Comparison of ENCODE assay signal across 13 cellular contexts in genomic region chr4:159107203-159107921, GRCh38. TPM values are rescaled to one million over a fixed set of nuclear protein-coding genes. Genes with fewer than 3 reads are reported as not detected.
DNase-seq lines count a peak whose midpoint lies in the region; ATAC-seq and TF ChIP-seq lines count a peak whose summit lies in the region.
"Had no signal": no experiment of that assay in that cellular context is flagged by ENCODE, and none has a peak within 500 bp of the region (broad histone marks: within the 10 kb centered on the region; RNA-seq: fewer than 3 reads in every experiment).

No MANE protein-coding gene starts in this region.

- no peak for TF ChIP-seq CTCF in activated CD8-positive, alpha-beta T cell treated with anti-CD3 and anti-CD28 coated beads for 36 hours (IDR thresholded peaks at IDR 0.05)
- TF ChIP-seq CTCF in psoas muscle (IDR thresholded peaks at IDR 0.05): no peak

- intact Hi-C loops in activated CD8-positive, alpha-beta T cell treated with anti-CD3 and anti-CD28 coated beads for 36 hours (cut with micrococcal nuclease): no loop called here
- intact Hi-C loops in psoas muscle (cut with DNase I): no loop called here

- H3K36me3 Mint-ChIP-seq in activated CD8-positive, alpha-beta T cell treated with anti-CD3 and anti-CD28 coated beads for 36 hours (ENCODE audit: low read depth): peaks cover 2% of the 10 kb centered on the region
- H3K36me3 Mint-ChIP-seq in activated CD8-positive, alpha-beta T cell treated with anti-CD3 and anti-CD28 coated beads, Interleukin-2, amount 10 ng/mL, durations not matched to agents 7 days and 5 days (ENCODE audit: low read depth): no peaks in the 10 kb centered on the region
- H3K36me3 Mint-ChIP-seq in naive thymus-derived CD8-positive, alpha-beta T cell: no peaks in the 10 kb centered on the region

- H3K4me1 Mint-ChIP-seq in activated CD8-positive, alpha-beta T cell treated with anti-CD3 and anti-CD28 coated beads for 36 hours (ENCODE audit: low read depth): peaks cover 55% of the 10 kb centered on the region
- peaks cover 30% of the 10 kb centered on the region for H3K4me1 Mint-ChIP-seq in activated CD8-positive, alpha-beta T cell treated with anti-CD3 and anti-CD28 coated beads, Interleukin-2, amount 10 ng/mL, durations not matched to agents 7 days and 5 days (ENCODE audit: low read depth)
- peaks cover 9 to 36% (median 26%) of the 10 kb centered on the region in 4 donors for H3K4me1 Mint-ChIP-seq in naive thymus-derived CD8-positive, alpha-beta T cell

- H3K9me3 ChIP-seq in endocrine pancreas (ENCODE audit: control insufficient read depth, low read length) (no peaks in the 10 kb centered on the region), psoas muscle (no peaks in the 10 kb centered on the region)

- WGBS in psoas muscle, 3 donors: 17 to 44% (median 18%) methylated on average over 2 of the region's 2 CpGs

- H3K27ac Mint-ChIP-seq in activated CD8-positive, alpha-beta T cell treated with anti-CD3 and anti-CD28 coated beads for 36 hours: peak overlapping the region; percentile 83
- no peak overlapping the region for H3K27ac Mint-ChIP-seq in activated CD8-positive, alpha-beta T cell treated with anti-CD3 and anti-CD28 coated beads, Interleukin-2, amount 10 ng/mL, durations not matched to agents 7 days and 5 days
- no peak overlapping the region for H3K27ac Mint-ChIP-seq in naive thymus-derived CD8-positive, alpha-beta T cell

- H3K27me3 Mint-ChIP-seq in activated CD8-positive, alpha-beta T cell treated with anti-CD3 and anti-CD28 coated beads for 36 hours: no peaks in the 10 kb centered on the region
- H3K27me3 Mint-ChIP-seq in activated CD8-positive, alpha-beta T cell treated with anti-CD3 and anti-CD28 coated beads, Interleukin-2, amount 10 ng/mL, durations not matched to agents 7 days and 5 days (ENCODE audit: low read depth): no peaks in the 10 kb centered on the region
- H3K27me3 Mint-ChIP-seq in naive thymus-derived CD8-positive, alpha-beta T cell: peaks cover 0 to 2% (median 0%) of the 10 kb centered on the region in 5 donors

- peak overlapping the region; percentile 47 for H3K4me3 Mint-ChIP-seq in activated CD8-positive, alpha-beta T cell treated with anti-CD3 and anti-CD28 coated beads for 36 hours
- no peak overlapping the region for H3K4me3 Mint-ChIP-seq in activated CD8-positive, alpha-beta T cell treated with anti-CD3 and anti-CD28 coated beads, Interleukin-2, amount 10 ng/mL, durations not matched to agents 7 days and 5 days
- H3K4me3 Mint-ChIP-seq in naive thymus-derived CD8-positive, alpha-beta T cell: no peak overlapping the region

- no peak for ATAC-seq in activated CD8-positive, alpha-beta T cell treated with anti-CD3 and anti-CD28 coated beads for 36 hours
- ATAC-seq in activated CD8-positive, alpha-beta T cell treated with anti-CD3 and anti-CD28 coated beads, Interleukin-2, amount 10 ng/mL, durations not matched to agents 7 days and 5 days: no peak
- ATAC-seq in psoas muscle: no peak
- ATAC-seq in naive thymus-derived CD8-positive, alpha-beta T cell: no peak

- H3K27ac ChIP-seq in psoas muscle: no peak overlapping the region

- CTCF ChIA-PET in activated CD8-positive, alpha-beta T cell treated with anti-CD3 and anti-CD28 coated beads for 36 hours (lab: Charles Lee): interaction anchor here (1.1 to 2.6 kb wide), 4 partner anchors 14 to 69 kb away, joined by 3 to 9 read pairs (median 5); no protein-coding TSS in a partner anchor
- CTCF ChIA-PET in activated CD8-positive, alpha-beta T cell treated with anti-CD3 and anti-CD28 coated beads, Interleukin-2, amount 10 ng/mL, durations not matched to agents 7 days and 5 days (lab: Charles Lee): interaction anchor here (1.0 to 1.6 kb wide), 2 partner anchors 10 to 269 kb away, joined by 4 read pairs; no protein-coding TSS in a partner anchor

- DNase-seq in activated CD8-positive, alpha-beta T cell treated with anti-CD3 and anti-CD28 coated beads for 36 hours: no peak
- no peak for DNase-seq in activated CD8-positive, alpha-beta T cell treated with anti-CD3 and anti-CD28 coated beads, Interleukin-2, amount 10 ng/mL, durations not matched to agents 7 days and 5 days
- DNase-seq in M059J (ENCODE audit: low read depth): peak; percentile 43
- no peak for DNase-seq in psoas muscle
- DNase-seq in NCI-H2081 (lab: John Stamatoyannopoulos, UW): no peak
- no peak for DNase-seq in naive thymus-derived CD8-positive, alpha-beta T cell
- DNase-seq in NCI-H526 (lab: John Stamatoyannopoulos, UW): no peak
- DNase-seq: activated CD4-positive, CD25-positive, alpha-beta regulatory T cell treated with anti-CD3 and anti-CD28 coated beads, Interleukin-2, amount 50 U/mL, for 72 hours; amniotic stem cell; DMS53; NCI-H748 treated with DMSO at 0.1 percent for 48 hours; stimulated activated naive CD4-positive, alpha-beta T cell treated with Interleukin-2 at 50 U/mL for 16 hours had no signal

- H3K36me3 ChIP-seq in endocrine pancreas (ENCODE audit: control insufficient read depth, insufficient read depth, low read length) (no peaks in the 10 kb centered on the region), psoas muscle (ENCODE audit: insufficient read depth in 1 of 2, low read depth in 1 of 2) (no peaks in the 10 kb centered on the region)

- POLR2A ChIA-PET in activated CD8-positive, alpha-beta T cell treated with anti-CD3 and anti-CD28 coated beads for 36 hours (lab: Charles Lee): interaction anchor here (0.7 to 1.1 kb wide), 2 partner anchors 11 to 373 kb away, joined by 3 read pairs; no protein-coding TSS in a partner anchor
- POLR2A ChIA-PET in activated CD8-positive, alpha-beta T cell treated with anti-CD3 and anti-CD28 coated beads, Interleukin-2, amount 10 ng/mL, durations not matched to agents 7 days and 5 days (lab: Charles Lee): interaction anchor here (1.2 kb wide), 1 partner anchor 384 kb away, joined by 3 read pairs; the partner anchor contains the start of gene PPID
- POLR2A ChIA-PET in naive thymus-derived CD8-positive, alpha-beta T cell (lab: Charles Lee): no interaction called here

- H3K27me3 ChIP-seq in endocrine pancreas (ENCODE audit: control insufficient read depth, insufficient read depth, low read length): no peaks in the 10 kb centered on the region
- no peaks in the 10 kb centered on the region for H3K27me3 ChIP-seq in psoas muscle (ENCODE audit: insufficient read depth in 3 of 3, low read length in 2 of 3)

- H3K4me3 ChIP-seq in endocrine pancreas (ENCODE audit: control insufficient read depth, insufficient read depth, low read length) (peak overlapping the region; percentile 97), psoas muscle (peak overlapping the region; percentile 99)

- H3K9ac ChIP-seq in endocrine pancreas (ENCODE audit: control insufficient read depth, insufficient read depth, low read length): no peak overlapping the region

- H3K9me3 Mint-ChIP-seq in activated CD8-positive, alpha-beta T cell treated with anti-CD3 and anti-CD28 coated beads for 36 hours: no peaks in the 10 kb centered on the region
- H3K9me3 Mint-ChIP-seq in activated CD8-positive, alpha-beta T cell treated with anti-CD3 and anti-CD28 coated beads, Interleukin-2, amount 10 ng/mL, durations not matched to agents 7 days and 5 days (ENCODE audit: insufficient read depth): no peaks in the 10 kb centered on the region
- peaks cover 0 to 2% (median 0%) of the 10 kb centered on the region in 9 donors for H3K9me3 Mint-ChIP-seq in naive thymus-derived CD8-positive, alpha-beta T cell

- H3K4me1 ChIP-seq in endocrine pancreas (ENCODE audit: control insufficient read depth, insufficient read depth, low read length): peaks cover 21% of the 10 kb centered on the region
- peaks cover 61% of the 10 kb centered on the region for H3K4me1 ChIP-seq in psoas muscle

RNA-seq across cellular contexts. Expression of gene RAPGEF2, which starts 4.5 kb away (rescaled TPM):
- total RNA-seq in activated CD8-positive, alpha-beta T cell treated with anti-CD3 and anti-CD28 coated beads for 36 hours: 10 to 100 TPM; 13.7 to 14.8 TPM
- total RNA-seq in activated CD8-positive, alpha-beta T cell treated with anti-CD3 and anti-CD28 coated beads, Interleukin-2, amount 10 ng/mL, durations not matched to agents 7 days and 5 days: 10 to 100 TPM; 10.4 to 12.2 TPM
- total RNA-seq in M059J (2014; rRNA removed; shearing (Covaris generic)): 12.1 and 21.4 TPM in 2 replicates
- total RNA-seq in psoas muscle: 10 to 100 TPM; 20.4 to 35.2 (median 22.3) TPM
- polyA plus RNA-seq in psoas muscle: 10 to 100 TPM in 1 of 3 donors, 1 to 10 TPM in 2; 4.6 to 15.3 (median 6.3) TPM
- total RNA-seq in naive thymus-derived CD8-positive, alpha-beta T cell: 10 to 100 TPM; 19.8 to 24.7 TPM
- polyA plus RNA-seq in naive thymus-derived CD8-positive, alpha-beta T cell: 1 to 10 TPM in 1 of 3 donors, under 1 TPM in 2; 0.54 to 1.6 (median 0.74) TPM
